In the genomic region with DNA sequence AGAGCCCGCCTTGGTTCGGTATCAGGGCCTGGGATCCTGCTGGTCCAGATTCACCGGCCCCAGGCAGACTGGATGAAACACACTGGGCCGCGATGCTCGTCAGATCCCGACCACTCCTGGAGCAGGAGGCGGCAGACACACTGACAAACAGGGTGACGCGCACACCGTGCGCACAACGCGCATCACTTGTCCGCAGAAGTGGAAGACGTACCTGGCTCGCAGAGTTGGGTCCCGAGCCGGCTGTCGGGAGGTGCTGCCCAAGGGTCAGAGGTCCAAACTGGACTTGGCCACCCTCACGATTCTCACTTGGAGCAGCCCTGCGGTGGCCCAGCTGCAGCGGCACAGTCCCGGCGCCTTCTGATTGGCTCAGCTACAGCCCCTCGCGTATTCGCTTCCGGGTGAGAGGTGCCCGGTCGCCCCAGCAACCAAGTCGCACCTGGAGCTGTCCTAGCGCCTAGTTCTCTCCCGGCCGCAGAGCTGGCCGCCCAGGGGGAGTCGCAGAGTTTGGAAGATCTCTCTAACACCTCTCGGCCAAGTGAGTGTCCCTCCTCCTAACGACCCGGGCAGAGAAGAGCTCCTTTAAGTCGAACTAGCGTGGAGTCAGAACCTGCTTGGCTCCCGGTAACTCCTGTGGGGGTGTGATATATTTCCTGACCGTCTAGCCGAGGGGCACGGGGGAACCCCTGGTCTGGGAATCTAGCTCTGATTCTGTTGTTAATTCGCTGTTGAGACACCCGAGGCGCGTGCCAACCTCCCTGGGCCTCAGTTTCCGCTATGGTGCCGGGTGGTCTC, we compare ENCODE assay signal across 1 cellular context.
A peak's percentile ranks its signal among the peaks of the same experiment; 100 is the strongest.
TF ChIP-seq lines count a peak whose summit lies in the region.

A gene with protein sequence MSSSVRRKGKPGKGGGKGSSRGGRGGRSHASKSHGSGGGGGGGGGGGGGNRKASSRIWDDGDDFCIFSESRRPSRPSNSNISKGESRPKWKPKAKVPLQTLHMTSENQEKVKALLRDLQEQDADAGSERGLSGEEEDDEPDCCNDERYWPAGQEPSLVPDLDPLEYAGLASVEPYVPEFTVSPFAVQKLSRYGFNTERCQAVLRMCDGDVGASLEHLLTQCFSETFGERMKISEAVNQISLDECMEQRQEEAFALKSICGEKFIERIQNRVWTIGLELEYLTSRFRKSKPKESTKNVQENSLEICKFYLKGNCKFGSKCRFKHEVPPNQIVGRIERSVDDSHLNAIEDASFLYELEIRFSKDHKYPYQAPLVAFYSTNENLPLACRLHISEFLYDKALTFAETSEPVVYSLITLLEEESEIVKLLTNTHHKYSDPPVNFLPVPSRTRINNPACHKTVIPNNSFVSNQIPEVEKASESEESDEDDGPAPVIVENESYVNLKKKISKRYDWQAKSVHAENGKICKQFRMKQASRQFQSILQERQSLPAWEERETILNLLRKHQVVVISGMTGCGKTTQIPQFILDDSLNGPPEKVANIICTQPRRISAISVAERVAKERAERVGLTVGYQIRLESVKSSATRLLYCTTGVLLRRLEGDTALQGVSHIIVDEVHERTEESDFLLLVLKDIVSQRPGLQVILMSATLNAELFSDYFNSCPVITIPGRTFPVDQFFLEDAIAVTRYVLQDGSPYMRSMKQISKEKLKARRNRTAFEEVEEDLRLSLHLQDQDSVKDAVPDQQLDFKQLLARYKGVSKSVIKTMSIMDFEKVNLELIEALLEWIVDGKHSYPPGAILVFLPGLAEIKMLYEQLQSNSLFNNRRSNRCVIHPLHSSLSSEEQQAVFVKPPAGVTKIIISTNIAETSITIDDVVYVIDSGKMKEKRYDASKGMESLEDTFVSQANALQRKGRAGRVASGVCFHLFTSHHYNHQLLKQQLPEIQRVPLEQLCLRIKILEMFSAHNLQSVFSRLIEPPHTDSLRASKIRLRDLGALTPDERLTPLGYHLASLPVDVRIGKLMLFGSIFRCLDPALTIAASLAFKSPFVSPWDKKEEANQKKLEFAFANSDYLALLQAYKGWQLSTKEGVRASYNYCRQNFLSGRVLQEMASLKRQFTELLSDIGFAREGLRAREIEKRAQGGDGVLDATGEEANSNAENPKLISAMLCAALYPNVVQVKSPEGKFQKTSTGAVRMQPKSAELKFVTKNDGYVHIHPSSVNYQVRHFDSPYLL (N-terminal part only) (minus strand): TSS at position 359 of the 792 bp plus-strand sequence. CDS start 7,529 bp downstream, outside the sequence.
MORN2 (plus strand) TSS at position 401 of the 792 bp plus-strand sequence.

TF ChIP-seq in HepG2, 621 proteins besides CTCF, POLR2A, EP300 and RAD21 (continued from another document and continues in another):
- TF ChIP-seq ARID5B (CRISPR knock-in tag; IDR thresholded peaks at IDR 0.05) (peak; percentile 57; the same call in 1 of the 2 replicates), ERF (CRISPR knock-in tag; IDR thresholded peaks at IDR 0.05) (0 out of 2 replicates have a peak, but pooled peaks have one; percentile 69), ZNF576 (CRISPR knock-in tag; IDR thresholded peaks at IDR 0.05) (no peak), TAF1 (CRISPR knock-in tag; IDR thresholded peaks at IDR 0.05) (peak; percentile 80; the same call in 1 of the 2 replicates), ZNF792 (CRISPR knock-in tag; IDR thresholded peaks at IDR 0.05) (peak; percentile 69; the same call in 1 of the 2 replicates), MLX (CRISPR knock-in tag; IDR thresholded peaks at IDR 0.05) (no peak), ZNF430 (CRISPR knock-in tag; IDR thresholded peaks at IDR 0.05) (no peak; the same call in 1 of the 2 replicates), SOX6 (IDR thresholded peaks at IDR 0.05) (no peak), SOX6 (CRISPR knock-in tag; IDR thresholded peaks at IDR 0.05) (peak; percentile 70), SALL1 (CRISPR knock-in tag; IDR thresholded peaks at IDR 0.05) (peak; percentile 96), FOXO1 (CRISPR knock-in tag; IDR thresholded peaks at IDR 0.05) (no peak), ZNF772 (CRISPR knock-in tag; IDR thresholded peaks at IDR 0.05) (peak; percentile 97), DMAP1 (CRISPR knock-in tag; IDR thresholded peaks at IDR 0.05) (peak; percentile 76; the same call in 1 of the 2 replicates), ZNF124 (CRISPR knock-in tag; IDR thresholded peaks at IDR 0.05) (0 out of 2 replicates have a peak, but pooled peaks have one; percentile 66), RBM39 (IDR thresholded peaks at IDR 0.05; ENCODE audit: low read depth, low read length, poor library complexity, severe bottlenecking) (peak; percentile 70), ZNF775 (CRISPR knock-in tag; IDR thresholded peaks at IDR 0.05; ENCODE audit: borderline replicate concordance) (no peak; the same call in 1 of the 2 replicates), ZMYM2 (CRISPR knock-in tag; IDR thresholded peaks at IDR 0.05) (no peak), LRRFIP1 (CRISPR knock-in tag; conservative IDR thresholded peaks at IDR 0.05) (no peak), TEF (CRISPR knock-in tag; IDR thresholded peaks at IDR 0.05) (no peak), NFKBIZ (CRISPR knock-in tag; IDR thresholded peaks at IDR 0.05) (peak; percentile 48; the same call in 1 of the 2 replicates), MIER2 (CRISPR knock-in tag; IDR thresholded peaks at IDR 0.05) (no peak), ZNF788 (CRISPR knock-in tag; IDR thresholded peaks at IDR 0.05; ENCODE audit: borderline replicate concordance) (peak; percentile 95), DDIT3 (CRISPR knock-in tag; IDR thresholded peaks at IDR 0.05) (no peak), ZC3H4 (CRISPR knock-in tag; IDR thresholded peaks at IDR 0.05; ENCODE audit: borderline replicate concordance) (0 out of 2 replicates have a peak, but pooled peaks have one; percentile 34), TEAD3 (CRISPR knock-in tag; optimal IDR thresholded peaks at IDR 0.05; ENCODE audit: borderline replicate concordance) (peak; percentile 63), ZNF264 (CRISPR knock-in tag; IDR thresholded peaks at IDR 0.05) (no peak), SIX4 (CRISPR knock-in tag; IDR thresholded peaks at IDR 0.05) (0 out of 2 replicates have a peak, but pooled peaks have one; percentile 16)
- TF ChIP-seq, protein P1, sequence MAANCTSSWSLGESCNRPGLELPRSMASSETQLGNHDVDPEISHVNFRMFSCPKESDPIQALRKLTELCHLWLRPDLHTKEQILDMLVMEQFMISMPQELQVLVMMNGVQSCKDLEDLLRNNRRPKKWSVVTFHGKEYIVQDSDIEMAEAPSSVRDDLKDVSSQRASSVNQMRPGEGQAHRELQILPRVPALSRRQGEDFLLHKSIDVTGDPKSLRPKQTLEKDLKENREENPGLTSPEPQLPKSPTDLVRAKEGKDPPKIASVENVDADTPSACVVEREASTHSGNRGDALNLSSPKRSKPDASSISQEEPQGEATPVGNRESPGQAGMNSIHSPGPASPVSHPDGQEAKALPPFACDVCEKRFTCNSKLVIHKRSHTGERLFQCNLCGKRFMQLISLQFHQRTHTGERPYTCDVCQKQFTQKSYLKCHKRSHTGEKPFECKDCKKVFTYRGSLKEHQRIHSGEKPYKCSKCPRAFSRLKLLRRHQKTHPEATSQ (CRISPR knock-in tag; IDR thresholded peaks at IDR 0.05; ENCODE audit: borderline replicate concordance): peak; percentile 15; the same call in 1 of the 2 replicates
- TF ChIP-seq, protein P2, sequence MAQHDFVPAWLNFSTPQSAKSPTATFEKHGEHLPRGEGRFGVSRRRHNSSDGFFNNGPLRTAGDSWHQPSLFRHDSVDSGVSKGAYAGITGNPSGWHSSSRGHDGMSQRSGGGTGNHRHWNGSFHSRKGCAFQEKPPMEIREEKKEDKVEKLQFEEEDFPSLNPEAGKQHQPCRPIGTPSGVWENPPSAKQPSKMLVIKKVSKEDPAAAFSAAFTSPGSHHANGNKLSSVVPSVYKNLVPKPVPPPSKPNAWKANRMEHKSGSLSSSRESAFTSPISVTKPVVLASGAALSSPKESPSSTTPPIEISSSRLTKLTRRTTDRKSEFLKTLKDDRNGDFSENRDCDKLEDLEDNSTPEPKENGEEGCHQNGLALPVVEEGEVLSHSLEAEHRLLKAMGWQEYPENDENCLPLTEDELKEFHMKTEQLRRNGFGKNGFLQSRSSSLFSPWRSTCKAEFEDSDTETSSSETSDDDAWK (CRISPR knock-in tag; IDR thresholded peaks at IDR 0.05): no peak
- TF ChIP-seq, protein P3, sequence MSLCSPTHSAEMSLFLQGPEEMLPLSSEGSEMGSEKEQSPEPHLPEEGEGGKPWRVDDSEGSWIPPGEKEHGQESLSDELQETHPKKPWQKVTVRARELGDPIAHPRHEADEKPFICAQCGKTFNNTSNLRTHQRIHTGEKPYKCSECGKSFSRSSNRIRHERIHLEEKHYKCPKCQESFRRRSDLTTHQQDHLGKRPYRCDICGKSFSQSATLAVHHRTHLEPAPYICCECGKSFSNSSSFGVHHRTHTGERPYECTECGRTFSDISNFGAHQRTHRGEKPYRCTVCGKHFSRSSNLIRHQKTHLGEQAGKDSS (CRISPR knock-in tag; IDR thresholded peaks at IDR 0.05; ENCODE audit: borderline replicate concordance, low read depth): peak; percentile 59; the same call in 1 of the 2 replicates
